7 cellular contexts compared by ENCODE assay signal in the genomic region with DNA sequence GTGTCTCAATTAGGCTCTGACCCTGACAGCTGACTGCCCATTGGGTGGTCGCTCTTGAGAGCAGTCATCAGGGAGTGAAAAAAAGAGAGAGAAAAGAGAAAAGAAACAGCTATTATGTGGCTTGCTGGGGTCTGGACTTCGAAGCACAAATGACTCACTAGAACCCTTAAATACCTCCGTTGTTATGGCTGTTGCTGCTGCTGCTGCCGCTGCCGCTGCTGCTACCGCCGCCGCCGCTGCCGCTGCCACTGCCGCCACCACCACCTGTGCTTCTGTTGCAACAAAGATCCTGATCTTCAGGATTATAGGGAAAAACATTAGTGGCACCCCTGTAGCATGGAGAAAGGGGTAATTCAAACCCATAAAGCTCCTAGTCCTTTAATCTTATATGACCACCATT.
"Had no signal": no experiment of that assay in that cellular context is flagged by ENCODE, and none has a peak within 500 bp of the region (broad histone marks: within the 10 kb centered on the region; RNA-seq: fewer than 3 reads in every experiment).

No MANE protein-coding gene starts in this region.

- ATAC-seq: HepG2 had no signal

- H3K27ac ChIP-seq: GM23248, HL-60 had no signal

- H3K4me3 ChIP-seq: GM23248 had no signal

- DNase-seq: GM23248, GOT3, H9, HCEC 1CT, KBM-7 had no signal
